In genomic region chr17:80285237-80285920, GRCh38 we compare ENCODE assay signal across 19 cellular contexts. TPM values are rescaled to one million over a fixed set of nuclear protein-coding genes. Genes with fewer than 3 reads are reported as not detected.
A peak's percentile ranks its signal among the peaks of the same experiment; 100 is the strongest.
DNase-seq lines count a peak whose midpoint lies in the region; ATAC-seq and TF ChIP-seq lines count a peak whose summit lies in the region.
"Had no signal": no experiment of that assay in that cellular context is flagged by ENCODE, and none has a peak within 500 bp of the region (broad histone marks: within the 10 kb centered on the region; RNA-seq: fewer than 3 reads in every experiment).

No MANE protein-coding gene starts in this region.

- H3K27me3 Mint-ChIP-seq in activated CD8-positive, alpha-beta T cell treated with anti-CD3 and anti-CD28 coated beads for 36 hours, result no peaks in the 10 kb centered on the region
- H3K27me3 Mint-ChIP-seq in activated CD8-positive, alpha-beta T cell treated with anti-CD3 and anti-CD28 coated beads, Interleukin-2, amount 10 ng/mL, durations not matched to agents 7 days and 5 days (ENCODE audit: low read depth), result no peaks in the 10 kb centered on the region
- H3K27me3 Mint-ChIP-seq in T-helper 17 cell, result no peaks in the 10 kb centered on the region
- H3K27me3 Mint-ChIP-seq in endodermal cell (ENCODE audit: insufficient read depth), result no peaks in the 10 kb centered on the region
- H3K27me3 Mint-ChIP-seq: brain had no signal

- no peak overlapping the region for H2AFZ ChIP-seq in trophoblast cell (ENCODE audit: insufficient read depth, low read length, poor library complexity)

- no peak overlapping the region for H3K14ac ChIP-seq in trophoblast cell (ENCODE audit: low read length)

- H2AK5ac ChIP-seq in trophoblast cell (ENCODE audit: low read length), result no peak overlapping the region

- H3K4me3 ChIP-seq in HL-60 (replicated peaks; ENCODE audit: insufficient read depth, low read length), result no peak overlapping the region
- no peak overlapping the region for H3K4me3 ChIP-seq in trophoblast cell (ENCODE audit: low read depth, low read length)
- H3K4me3 ChIP-seq in endodermal cell (ENCODE audit: low read length), result no peak overlapping the region
- no peak overlapping the region for H3K4me3 ChIP-seq in spleen
- H3K4me3 ChIP-seq: BLaER1, lung, stomach, transverse colon had no signal

- intact Hi-C loops in activated CD8-positive, alpha-beta T cell treated with anti-CD3 and anti-CD28 coated beads for 36 hours (cut with micrococcal nuclease), result no loop called here
- intact Hi-C loops in spleen (cut with DNase I; ENCODE audit: low total_unique reads), result no loop called here

- peaks cover 26 to 28% of the 10 kb centered on the region in 2 experiments for H3K36me3 ChIP-seq in trophoblast cell (ENCODE audit: control insufficient read depth in 1 of 2, insufficient read depth in 2 of 2, low read length in 2 of 2)
- peaks cover 12% of the 10 kb centered on the region for H3K36me3 ChIP-seq in endodermal cell (ENCODE audit: control insufficient read depth, insufficient read depth, low read length)
- peaks cover 0 to 100% (median 40%) of the 10 kb centered on the region in 6 donors for H3K36me3 ChIP-seq in spleen

- TF ChIP-seq POLR2A in spleen (IDR thresholded peaks at IDR 0.05), result no peak

- no peak overlapping the region for H2BK120ac ChIP-seq in trophoblast cell (ENCODE audit: insufficient read depth, low read length, poor library complexity)

- no peaks in the 10 kb centered on the region for H3K9me3 ChIP-seq in T-helper 17 cell (ENCODE audit: control insufficient read depth, low read length, poor library complexity, severe bottlenecking)
- peaks cover 6% of the 10 kb centered on the region for H3K9me3 ChIP-seq in trophoblast cell (ENCODE audit: insufficient read depth, low read depth, low read length)
- H3K9me3 ChIP-seq in endodermal cell (ENCODE audit: control insufficient read depth, low read length), result no peaks in the 10 kb centered on the region
- H3K9me3 ChIP-seq in spleen, result no peaks in the 10 kb centered on the region
- H3K9me3 ChIP-seq: BLaER1, stomach, transverse colon had no signal

- no peak overlapping the region for H4K8ac ChIP-seq in trophoblast cell (ENCODE audit: low read depth, low read length)

- no peak overlapping the region for H2BK5ac ChIP-seq in trophoblast cell (ENCODE audit: low read depth, low read length, poor library complexity)

- H3K4ac ChIP-seq in trophoblast cell (ENCODE audit: low read depth, low read length), result no peak overlapping the region

- H3K27ac ChIP-seq in HL-60 (replicated peaks) (no peak overlapping the region), trophoblast cell (ENCODE audit: low read depth, low read length) (no peak overlapping the region), endodermal cell (ENCODE audit: low read depth, low read length) (no peak overlapping the region), spleen (peak overlapping the region in 2 of 8 donors; percentile 23 to 65)
- H3K27ac ChIP-seq: stomach, transverse colon had no signal

- POLR2A ChIA-PET in activated CD8-positive, alpha-beta T cell treated with anti-CD3 and anti-CD28 coated beads for 36 hours (lab: Charles Lee), result interaction anchor here (1.0 kb wide), 1 partner anchor 9 kb away, joined by 4 read pairs; no protein-coding TSS in a partner anchor
- POLR2A ChIA-PET in activated CD8-positive, alpha-beta T cell treated with anti-CD3 and anti-CD28 coated beads, Interleukin-2, amount 10 ng/mL, durations not matched to agents 7 days and 5 days (lab: Charles Lee), result interaction anchor here (1.2 kb wide), 1 partner anchor 10 kb away, joined by 3 read pairs; no protein-coding TSS in a partner anchor

- ATAC-seq in activated CD8-positive, alpha-beta T cell treated with anti-CD3 and anti-CD28 coated beads for 36 hours, result no peak
- no peak for ATAC-seq in activated CD8-positive, alpha-beta T cell treated with anti-CD3 and anti-CD28 coated beads, Interleukin-2, amount 10 ng/mL, durations not matched to agents 7 days and 5 days
- no peak for ATAC-seq in T-helper 17 cell

- H3K4me2 ChIP-seq in trophoblast cell (ENCODE audit: low read length), result no peak overlapping the region
- H3K4me2 ChIP-seq: BLaER1 had no signal

- no peaks in the 10 kb centered on the region for H3K9me3 Mint-ChIP-seq in activated CD8-positive, alpha-beta T cell treated with anti-CD3 and anti-CD28 coated beads for 36 hours
- no peaks in the 10 kb centered on the region for H3K9me3 Mint-ChIP-seq in activated CD8-positive, alpha-beta T cell treated with anti-CD3 and anti-CD28 coated beads, Interleukin-2, amount 10 ng/mL, durations not matched to agents 7 days and 5 days (ENCODE audit: insufficient read depth)
- H3K9me3 Mint-ChIP-seq in endodermal cell, result no peaks in the 10 kb centered on the region
- H3K9me3 Mint-ChIP-seq: brain had no signal

- no peak overlapping the region for H3K18ac ChIP-seq in trophoblast cell (ENCODE audit: low read length)

- H4K12ac ChIP-seq in trophoblast cell (ENCODE audit: low read depth, low read length), result no peak overlapping the region

- no peak overlapping the region for H2BK12ac ChIP-seq in trophoblast cell (ENCODE audit: low read length)

- no peak overlapping the region for H3K4me3 Mint-ChIP-seq in activated CD8-positive, alpha-beta T cell treated with anti-CD3 and anti-CD28 coated beads for 36 hours
- H3K4me3 Mint-ChIP-seq in activated CD8-positive, alpha-beta T cell treated with anti-CD3 and anti-CD28 coated beads, Interleukin-2, amount 10 ng/mL, durations not matched to agents 7 days and 5 days, result no peak overlapping the region
- H3K4me3 Mint-ChIP-seq in T-helper 17 cell, result no peak overlapping the region
- H3K4me3 Mint-ChIP-seq in endodermal cell, result no peak overlapping the region
- H3K4me3 Mint-ChIP-seq: brain had no signal

- no peak overlapping the region for H3K23ac ChIP-seq in trophoblast cell (ENCODE audit: low read length)

- no CpG with 5 or more reads among the region's 19 CpGs for WGBS in trophoblast cell (ENCODE audit: extremely low coverage, insufficient coverage, insufficient read length)
- WGBS in endodermal cell (ENCODE audit: insufficient coverage in 1 of 2, insufficient read length in 1 of 2), 2 experiments, result 88 to 97% methylated on average over 8 to 19 of the region's 19 CpGs
- WGBS in spleen, 5 donors, result 83 to 94% (median 90%) methylated on average over 8 to 19 of the region's 19 CpGs

- DNase-seq in activated CD8-positive, alpha-beta T cell treated with anti-CD3 and anti-CD28 coated beads for 36 hours, result no peak
- no peak for DNase-seq in activated CD8-positive, alpha-beta T cell treated with anti-CD3 and anti-CD28 coated beads, Interleukin-2, amount 10 ng/mL, durations not matched to agents 7 days and 5 days
- DNase-seq in HL-60 (ENCODE audit: low read depth in 1 of 2, low spot score in 1 of 2) (peak; percentile 36 to 61), T-helper 17 cell (no peak), trophoblast cell (peak; percentile 70 to 71), endodermal cell (no peak), spleen (no peak)
- no peak for DNase-seq in stimulated activated CD4-positive, alpha-beta T cell treated with anti-CD3 and anti-CD28 coated beads, Interleukin-1b, Interleukin-23, amount 100 ng/mL, for 48 hours
- DNase-seq: ACHN; Calu3; effector CD8-positive, alpha-beta T cell; NCI-H1694; retina; stimulated activated CD4-positive, alpha-beta T cell treated with anti-CD3 and anti-CD28 coated beads, Interleukin-4, amount 100 ng/mL, for 24 hours; stomach; transverse colon had no signal

- peaks cover 25% of the 10 kb centered on the region for H3K36me3 Mint-ChIP-seq in activated CD8-positive, alpha-beta T cell treated with anti-CD3 and anti-CD28 coated beads for 36 hours (ENCODE audit: low read depth)
- peaks cover 60% of the 10 kb centered on the region for H3K36me3 Mint-ChIP-seq in activated CD8-positive, alpha-beta T cell treated with anti-CD3 and anti-CD28 coated beads, Interleukin-2, amount 10 ng/mL, durations not matched to agents 7 days and 5 days (ENCODE audit: low read depth)
- peaks cover 2% of the 10 kb centered on the region for H3K36me3 Mint-ChIP-seq in T-helper 17 cell (ENCODE audit: low read depth)
- H3K36me3 Mint-ChIP-seq in endodermal cell (ENCODE audit: low read depth), result peaks cover 43% of the 10 kb centered on the region

- H3K79me1 ChIP-seq in trophoblast cell (ENCODE audit: low read length), result no peaks in the 10 kb centered on the region

- peaks cover 21% of the 10 kb centered on the region for H3K4me1 Mint-ChIP-seq in activated CD8-positive, alpha-beta T cell treated with anti-CD3 and anti-CD28 coated beads for 36 hours (ENCODE audit: low read depth)
- H3K4me1 Mint-ChIP-seq in activated CD8-positive, alpha-beta T cell treated with anti-CD3 and anti-CD28 coated beads, Interleukin-2, amount 10 ng/mL, durations not matched to agents 7 days and 5 days (ENCODE audit: low read depth), result peaks cover 8% of the 10 kb centered on the region
- peaks cover 10% of the 10 kb centered on the region for H3K4me1 Mint-ChIP-seq in T-helper 17 cell
- H3K4me1 Mint-ChIP-seq in endodermal cell, result peaks cover 2% of the 10 kb centered on the region

- H3K9ac ChIP-seq in trophoblast cell (ENCODE audit: low read length), result no peak overlapping the region
- no peak overlapping the region for H3K9ac ChIP-seq in endodermal cell (ENCODE audit: extremely low read depth, low read length, poor library complexity, severe bottlenecking)
- H3K9ac ChIP-seq: BLaER1 had no signal

- no peaks in the 10 kb centered on the region for H3K79me2 ChIP-seq in trophoblast cell (ENCODE audit: control insufficient read depth, insufficient read depth, low read length, poor library complexity)

- H3K27me3 ChIP-seq in HL-60 (ENCODE audit: insufficient read depth, poor library complexity, severe bottlenecking) (no peaks in the 10 kb centered on the region), trophoblast cell (ENCODE audit: insufficient read depth, low read length) (no peaks in the 10 kb centered on the region), endodermal cell (ENCODE audit: control insufficient read depth, insufficient read depth, low read length, poor library complexity, severe bottlenecking) (no peaks in the 10 kb centered on the region), spleen (replicated peaks in 1 of 7) (no peaks in the 10 kb centered on the region)
- H3K27me3 ChIP-seq: BLaER1, stomach, transverse colon had no signal

- H3K27ac Mint-ChIP-seq in activated CD8-positive, alpha-beta T cell treated with anti-CD3 and anti-CD28 coated beads for 36 hours, result peak overlapping the region; percentile 53
- H3K27ac Mint-ChIP-seq in activated CD8-positive, alpha-beta T cell treated with anti-CD3 and anti-CD28 coated beads, Interleukin-2, amount 10 ng/mL, durations not matched to agents 7 days and 5 days, result no peak overlapping the region
- H3K27ac Mint-ChIP-seq in T-helper 17 cell (peak overlapping the region; percentile 67), endodermal cell (no peak overlapping the region)

- CTCF ChIA-PET in activated CD8-positive, alpha-beta T cell treated with anti-CD3 and anti-CD28 coated beads for 36 hours (lab: Charles Lee), result interaction anchor here (1.4 kb wide), 1 partner anchor 10 kb away, joined by 3 read pairs; no protein-coding TSS in a partner anchor
- CTCF ChIA-PET in activated CD8-positive, alpha-beta T cell treated with anti-CD3 and anti-CD28 coated beads, Interleukin-2, amount 10 ng/mL, durations not matched to agents 7 days and 5 days (lab: Charles Lee), result no interaction called here

- TF ChIP-seq CTCF in activated CD8-positive, alpha-beta T cell treated with anti-CD3 and anti-CD28 coated beads for 36 hours (IDR thresholded peaks at IDR 0.05), result no peak
- TF ChIP-seq CTCF in HL-60 (IDR thresholded peaks at IDR 0.05; ENCODE audit: insufficient read depth, low read length), result no peak
- no peak for TF ChIP-seq CTCF in endodermal cell (conservative IDR thresholded peaks at IDR 0.05)
- TF ChIP-seq CTCF in spleen (IDR thresholded peaks at IDR 0.05 in 8 of 11, conservative IDR thresholded peaks at IDR 0.05 in 3 of 11), result no peak

- H4K91ac ChIP-seq in trophoblast cell (ENCODE audit: low read depth, low read length), result no peak overlapping the region

- no peaks in the 10 kb centered on the region for H3K4me1 ChIP-seq in trophoblast cell (ENCODE audit: control insufficient read depth in 1 of 2, insufficient read depth in 2 of 2, low read length in 2 of 2)
- H3K4me1 ChIP-seq in endodermal cell (ENCODE audit: control insufficient read depth, insufficient read depth, low read length), result no peaks in the 10 kb centered on the region
- H3K4me1 ChIP-seq in spleen, result peaks cover 0 to 83% (median 29%) of the 10 kb centered on the region in 6 donors
- H3K4me1 ChIP-seq: transverse colon had no signal

RNA-seq across cellular contexts. Expression of gene RNF213, which starts 24.7 kb away (rescaled TPM):
- 100 to 1,000 TPM; 131 to 142 TPM for total RNA-seq in activated CD8-positive, alpha-beta T cell treated with anti-CD3 and anti-CD28 coated beads for 36 hours
- 100 to 1,000 TPM; 438 to 455 TPM for total RNA-seq in activated CD8-positive, alpha-beta T cell treated with anti-CD3 and anti-CD28 coated beads, Interleukin-2, amount 10 ng/mL, durations not matched to agents 7 days and 5 days
- total RNA-seq in T-helper 17 cell (100 to 1,000 TPM; 528 to 571 TPM), endodermal cell (100 to 1,000 TPM in 1 of 2 donors, 10 to 100 TPM in 1; 98.8 to 136 TPM), spleen (100 to 1,000 TPM; 303 to 481 (median 353) TPM)
- polyA plus RNA-seq in trophoblast cell (2013), result 16.7 and 17.1 TPM in 2 replicates
- polyA plus RNA-seq in endodermal cell (2013, experiment 1 of 2), result 30.0 TPM
- polyA plus RNA-seq in endodermal cell (2013, experiment 2 of 2), result 28.2 TPM
- 10 to 100 TPM; 36.7 to 78.7 (median 57.0) TPM for polyA plus RNA-seq in spleen

Comparison
In these comparisons a context has a peak if more than half of its experiments do, and no peak if none do; other contexts are left out.
1. H3K27ac Mint-ChIP-seq: peak in activated CD8-positive, alpha-beta T cell treated with anti-CD3 and anti-CD28 coated beads for 36 hours (single experiment) and T-helper 17 cell (single experiment); none in activated CD8-positive, alpha-beta T cell treated with anti-CD3 and anti-CD28 coated beads, Interleukin-2, amount 10 ng/mL, durations not matched to agents 7 days and 5 days (single experiment) and endodermal cell (single experiment).
2. DNase-seq: peak in HL-60 (2 of 2) and trophoblast cell (2 of 2); none in activated CD8-positive, alpha-beta T cell treated with anti-CD3 and anti-CD28 coated beads for 36 hours (single experiment), activated CD8-positive, alpha-beta T cell treated with anti-CD3 and anti-CD28 coated beads, Interleukin-2, amount 10 ng/mL, durations not matched to agents 7 days and 5 days (single experiment), T-helper 17 cell (0 of 3), endodermal cell (single experiment), spleen (single experiment) and stimulated activated CD4-positive, alpha-beta T cell treated with anti-CD3 and anti-CD28 coated beads, Interleukin-1b, Interleukin-23, amount 100 ng/mL, for 48 hours (single experiment).